In the genomic region with DNA sequence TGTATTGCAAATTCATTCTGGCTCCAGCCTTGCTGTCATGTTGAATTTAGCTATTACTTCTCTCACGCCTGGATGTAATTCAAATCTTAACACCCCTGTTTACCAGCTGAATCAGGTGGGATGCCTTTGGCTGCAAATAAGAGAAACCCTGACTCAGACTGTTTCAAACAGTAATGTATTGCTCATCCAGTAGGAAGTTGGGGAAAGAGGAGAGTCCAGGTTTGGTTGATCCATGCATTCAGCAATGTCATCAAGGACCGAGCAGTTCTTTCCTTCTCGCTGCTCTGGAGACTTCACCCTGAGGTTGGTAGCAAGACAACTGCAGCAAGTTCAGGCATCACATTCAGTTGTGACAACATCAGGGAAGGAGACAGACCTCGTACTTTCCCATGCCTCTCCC, we compare ENCODE assay signal across 23 cellular contexts. TPM values are rescaled to one million over a fixed set of nuclear protein-coding genes. Genes with fewer than 3 reads are reported as not detected.
DNase-seq lines count a peak whose midpoint lies in the region; ATAC-seq, FAIRE-seq and TF ChIP-seq lines count a peak whose summit lies in the region.
"Had no signal": no experiment of that assay in that cellular context is flagged by ENCODE, and none has a peak within 500 bp of the region (broad histone marks: within the 10 kb centered on the region; RNA-seq: fewer than 3 reads in every experiment).

No MANE protein-coding gene starts in this region.

- no peaks in the 10 kb centered on the region for H3K27me3 ChIP-seq in GM23338 (ENCODE audit: insufficient read depth)
- H3K27me3 ChIP-seq in bronchial epithelial cell (ENCODE audit: control insufficient read depth, insufficient read depth, low read length): no peaks in the 10 kb centered on the region
- no peaks in the 10 kb centered on the region for H3K27me3 ChIP-seq in esophagus muscularis mucosa
- no peaks in the 10 kb centered on the region for H3K27me3 ChIP-seq in neuronal stem cell (ENCODE audit: control insufficient read depth in 3 of 3, insufficient read depth in 3 of 3, low read depth in 1 of 3, low read length in 3 of 3)
- H3K27me3 ChIP-seq: BLaER1 had no signal

- H3K18ac ChIP-seq in neuronal stem cell (ENCODE audit: low read length): no peak overlapping the region

- no peak overlapping the region for H2BK15ac ChIP-seq in neuronal stem cell (ENCODE audit: low read length)

- no peak overlapping the region for H3K14ac ChIP-seq in neuronal stem cell (ENCODE audit: low read length)

- H3K27ac Mint-ChIP-seq in GM23338: no peak overlapping the region
- H3K27ac Mint-ChIP-seq: B cell; CD8-positive, alpha-beta T cell; HFFc6 had no signal

- H2AK5ac ChIP-seq in neuronal stem cell (ENCODE audit: low read depth, low read length): no peak overlapping the region

- H3K27me3 Mint-ChIP-seq in GM23338 (ENCODE audit: insufficient read depth, low read depth, poor library complexity): no peaks in the 10 kb centered on the region
- H3K27me3 Mint-ChIP-seq: B cell; CD4-positive, CD25-positive, alpha-beta regulatory T cell had no signal

- no peaks in the 10 kb centered on the region for H3K9me3 ChIP-seq in esophagus muscularis mucosa
- H3K9me3 ChIP-seq in neuronal stem cell (replicated peaks in 1 of 2; ENCODE audit: control insufficient read depth in 2 of 2, insufficient read depth in 1 of 2, low read depth in 1 of 2, low read length in 2 of 2): no peaks in the 10 kb centered on the region
- H3K9me3 ChIP-seq: Caco-2, HAP-1 had no signal

- H3K27ac ChIP-seq in GM23338 (ENCODE audit: low read depth) (no peak overlapping the region), esophagus muscularis mucosa (replicated peaks in 1 of 4) (no peak overlapping the region), neuronal stem cell (replicated peaks; ENCODE audit: low read length) (no peak overlapping the region)
- H3K27ac ChIP-seq: 22Rv1, BLaER1, C4-2B had no signal

- peaks cover 5% of the 10 kb centered on the region; the same call in 1 of the 2 replicates for H3K9me2 ChIP-seq in GM23338 (ENCODE audit: insufficient read depth)

- H3K9ac ChIP-seq in neuronal stem cell (ENCODE audit: low read depth, low read length, poor library complexity): no peak overlapping the region
- H3K9ac ChIP-seq: BLaER1 had no signal

- H2AFZ ChIP-seq in GM23338 (0 out of 2 replicates have a peak overlapping the region, but pooled peaks have one; percentile 18), neuronal stem cell (ENCODE audit: low read length) (no peak overlapping the region)

- no peak for TF ChIP-seq EP300 in esophagus muscularis mucosa (IDR thresholded peaks at IDR 0.05)

- H4K20me1 ChIP-seq in GM23338 (replicated peaks; ENCODE audit: insufficient read depth): no peaks in the 10 kb centered on the region
- H4K20me1 ChIP-seq: BLaER1 had no signal

- H3K79me1 ChIP-seq in neuronal stem cell (ENCODE audit: low read depth, low read length): no peaks in the 10 kb centered on the region

- H2BK5ac ChIP-seq in neuronal stem cell (ENCODE audit: low read length): no peak overlapping the region

- no peak overlapping the region for H3K4me3 ChIP-seq in GM23338
- H3K4me3 ChIP-seq in bronchial epithelial cell (ENCODE audit: low read depth, low read length): no peak overlapping the region
- no peak overlapping the region for H3K4me3 ChIP-seq in esophagus muscularis mucosa
- H3K4me3 ChIP-seq in neuronal stem cell (ENCODE audit: low read length in 2 of 2): no peak overlapping the region
- H3K4me3 ChIP-seq: BLaER1, HAP-1 had no signal

- no peak overlapping the region for H3K4ac ChIP-seq in neuronal stem cell (ENCODE audit: low read length)

- no peaks in the 10 kb centered on the region for H3K36me3 Mint-ChIP-seq in GM23338 (ENCODE audit: low read depth)
- H3K36me3 Mint-ChIP-seq: CD8-positive, alpha-beta T cell had no signal

- no peaks in the 10 kb centered on the region for H3K4me1 ChIP-seq in GM23338 (ENCODE audit: insufficient read depth)
- H3K4me1 ChIP-seq in esophagus muscularis mucosa: no peaks in the 10 kb centered on the region
- H3K4me1 ChIP-seq in neuronal stem cell (ENCODE audit: control insufficient read depth in 2 of 2, insufficient read depth in 1 of 2, low read depth in 1 of 2, low read length in 2 of 2): no peaks in the 10 kb centered on the region
- H3K4me1 ChIP-seq: Caco-2, HAP-1 had no signal

- TF ChIP-seq CTCF in GM23338 (conservative IDR thresholded peaks at IDR 0.05; ENCODE audit: low read depth in 2 of 2): no peak
- no peak for TF ChIP-seq CTCF in bronchial epithelial cell (IDR thresholded peaks at IDR 0.05; ENCODE audit: insufficient read depth, low read length, severe bottlenecking)
- no peak for TF ChIP-seq CTCF in esophagus muscularis mucosa (IDR thresholded peaks at IDR 0.05)

- H3K4me1 Mint-ChIP-seq in GM23338: 0 out of 3 replicates have a peak, but pooled peaks cover 2% of the 10 kb centered on the region

- H3K4me2 ChIP-seq in GM23338 (no peak overlapping the region), neuronal stem cell (ENCODE audit: insufficient read depth, low read length, poor library complexity, severe bottlenecking) (no peak overlapping the region)
- H3K4me2 ChIP-seq: BLaER1 had no signal

- H4K8ac ChIP-seq in neuronal stem cell (ENCODE audit: low read depth, low read length): peak overlapping the region; percentile 7

- FAIRE-seq in bronchial epithelial cell (lab: Jason Lieb, UNC): no peak
- FAIRE-seq: A204.1, G401.6, GM12892, H54 had no signal

- no peak for ATAC-seq in GM23338
- ATAC-seq in GM18505 (IDR thresholded peaks at IDR 0.05; ENCODE audit: unreplicated experiment): no peak
- no peak for ATAC-seq in GM18907 (IDR thresholded peaks at IDR 0.05; ENCODE audit: unreplicated experiment)
- ATAC-seq: CD8-positive, alpha-beta T cell had no signal

- WGBS in esophagus muscularis mucosa: 95% methylated on average over 4 of the region's 4 CpGs
- WGBS in neuronal stem cell (ENCODE audit: extremely low coverage in 2 of 2, insufficient read length in 2 of 2, insufficient replicate concordance in 1 of 2), 2 donors: no CpG with 5 or more reads among the region's 4 CpGs

- no peaks in the 10 kb centered on the region for H3K79me2 ChIP-seq in GM23338 (replicated peaks; ENCODE audit: insufficient read depth)

- no peaks in the 10 kb centered on the region for H3K9me3 Mint-ChIP-seq in GM23338
- H3K9me3 Mint-ChIP-seq: CD8-positive, alpha-beta T cell; HFFc6 had no signal

- no peak for TF ChIP-seq POLR2A in esophagus muscularis mucosa (IDR thresholded peaks at IDR 0.05; ENCODE audit: low read depth)
- TF ChIP-seq POLR2A in GM18505 (IDR thresholded peaks at IDR 0.05; ENCODE audit: borderline replicate concordance, extremely low read depth, insufficient read depth, insufficient read length): no peak

- no peaks in the 10 kb centered on the region for H3F3A ChIP-seq in GM23338 (replicated peaks; ENCODE audit: low read depth)

- no peak for DNase-seq in GM23338 (ENCODE audit: low spot score)
- peak; percentile 72 for DNase-seq in bronchial epithelial cell (ENCODE audit: low read depth)
- peak; percentile 64 for DNase-seq in esophagus muscularis mucosa (ENCODE audit: extremely low spot score)
- no peak for DNase-seq in neuronal stem cell (ENCODE audit: low spot score)
- DNase-seq in NCI-H446 treated with DMSO at 0.1 percent for 48 hours (lab: John Stamatoyannopoulos, UW): no peak
- DNase-seq: Caco-2; CD4-positive, CD25-positive, alpha-beta regulatory T cell; CD8-positive, alpha-beta T cell; DMS153; DND-41; GOT3; HFFc6 had no signal

- no peak overlapping the region for H4K91ac ChIP-seq in neuronal stem cell (ENCODE audit: low read depth, low read length, poor library complexity)

- no peaks in the 10 kb centered on the region for H3K36me3 ChIP-seq in GM23338 (ENCODE audit: insufficient read depth)
- no peaks in the 10 kb centered on the region for H3K36me3 ChIP-seq in bronchial epithelial cell (ENCODE audit: control insufficient read depth, insufficient read depth, low read length)
- no peaks in the 10 kb centered on the region for H3K36me3 ChIP-seq in esophagus muscularis mucosa
- H3K36me3 ChIP-seq in neuronal stem cell (replicated peaks in 1 of 2; ENCODE audit: control insufficient read depth in 2 of 2, insufficient read depth in 2 of 2, low read length in 2 of 2): no peaks in the 10 kb centered on the region
- H3K36me3 ChIP-seq: HAP-1 had no signal

- no peak overlapping the region for H2BK12ac ChIP-seq in neuronal stem cell (ENCODE audit: low read length)

- H2BK120ac ChIP-seq in neuronal stem cell (ENCODE audit: low read depth, low read length): no peak overlapping the region

- intact Hi-C loops in esophagus muscularis mucosa (cut with DNase I): no loop called here

- H3K23ac ChIP-seq in neuronal stem cell (ENCODE audit: low read depth, low read length, poor library complexity): no peak overlapping the region

- H3K4me3 Mint-ChIP-seq in GM23338: no peak overlapping the region
- H3K4me3 Mint-ChIP-seq: B cell; CD4-positive, CD25-positive, alpha-beta regulatory T cell; CD8-positive, alpha-beta T cell; HFFc6 had no signal

TF ChIP-seq in GM23338, 12 proteins besides CTCF, POLR2A, EP300 and RAD21 (continues in another document):
- TF ChIP-seq JUNB (IDR thresholded peaks at IDR 0.05; ENCODE audit: unreplicated experiment) (no peak), ZNF114 (CRISPR knock-in tag; IDR thresholded peaks at IDR 0.05) (no peak)

RNA-seq across cellular contexts. Expression of a gene that starts 6.4 kb away (rescaled TPM):
- total RNA-seq in GM23338 (2014; rRNA removed; shearing (Covaris generic)): 115 and 145 TPM in 2 replicates
- 148 and 165 TPM in 2 replicates for polyA plus RNA-seq in GM23338 (2016; fragmentation: Nextera tagmentation; extraction: Ambion mirVana)
- total RNA-seq in bronchial epithelial cell (106 and 111 TPM in 2 replicates), esophagus muscularis mucosa (100 to 1,000 TPM in 3 of 4 donors, 10 to 100 TPM in 1; 98.8 to 129 (median 121) TPM)
- polyA plus RNA-seq in neuronal stem cell (2013, experiment 1 of 2): 114 TPM
- polyA plus RNA-seq in neuronal stem cell (2013, experiment 2 of 2): 104 TPM

Comparison
In these comparisons a context has a peak if more than half of its experiments do, and no peak if none do; other contexts are left out.
1. DNase-seq: peak in bronchial epithelial cell (single experiment) and esophagus muscularis mucosa (single experiment); none in GM23338 (single experiment), neuronal stem cell (single experiment) and NCI-H446 treated with DMSO at 0.1 percent for 48 hours (single experiment).